In the genomic region with DNA sequence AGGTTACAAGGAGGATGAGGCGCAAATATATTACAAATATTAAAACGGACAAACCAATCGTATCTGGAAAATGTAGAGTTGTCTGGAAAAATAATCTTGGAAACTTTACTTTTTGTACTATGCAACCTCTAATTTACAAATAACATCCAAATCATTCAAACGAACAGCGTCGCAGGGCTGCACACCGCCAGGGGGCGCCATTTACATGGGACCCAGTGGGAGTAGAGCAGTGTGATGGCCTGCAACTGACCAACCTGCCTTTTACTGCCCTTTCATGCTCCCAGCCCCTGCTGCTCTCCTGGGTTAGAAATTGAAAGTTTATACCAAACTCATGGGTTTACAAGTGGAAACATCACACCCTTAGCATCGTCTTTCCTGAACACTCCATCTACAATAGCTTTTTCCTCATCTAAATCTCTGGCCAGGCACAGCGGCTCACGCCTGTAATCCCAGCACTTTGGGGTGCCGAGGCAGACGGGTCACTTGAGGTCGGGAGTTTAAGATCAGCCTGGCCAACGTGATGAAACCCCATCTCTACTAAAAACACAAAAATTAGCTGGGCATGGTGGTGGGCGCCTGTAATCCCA, we compare ENCODE assay signal across 1 cellular context.
TF ChIP-seq lines count a peak whose summit lies in the region.

No MANE protein-coding gene starts in this region.

TF ChIP-seq in GM23338, 12 proteins besides CTCF, POLR2A, EP300 and RAD21 (continued from another document):
- TF ChIP-seq ZNF462 (CRISPR knock-in tag; IDR thresholded peaks at IDR 0.05) (no peak), NANOG (IDR thresholded peaks at IDR 0.05; ENCODE audit: borderline replicate concordance) (no peak), ZNF331 (CRISPR knock-in tag; IDR thresholded peaks at IDR 0.05; ENCODE audit: low read depth) (no peak), CREB1 (CRISPR knock-in tag; IDR thresholded peaks at IDR 0.05; ENCODE audit: low read depth) (no peak), ZNF114 (CRISPR knock-in tag; IDR thresholded peaks at IDR 0.05) (no peak)
